Comparison of ENCODE assay signal across 1 cellular context in genomic region chr10:14653271-14654161, GRCh38.
TF ChIP-seq lines count a peak whose summit lies in the region.

No MANE protein-coding gene starts in this region.

TF ChIP-seq in GM23338, 12 proteins besides CTCF, POLR2A, EP300 and RAD21 (continued from another document):
- TF ChIP-seq ETS1 (IDR thresholded peaks at IDR 0.05) (no peak), JUNB (IDR thresholded peaks at IDR 0.05; ENCODE audit: unreplicated experiment) (no peak)
